Comparison of ENCODE assay signal across 15 cellular contexts in genomic region chr4:144734522-144734921, GRCh38.
DNase-seq lines count a peak whose midpoint lies in the region; ATAC-seq and TF ChIP-seq lines count a peak whose summit lies in the region.
"Had no signal": no experiment of that assay in that cellular context is flagged by ENCODE, and none has a peak within 500 bp of the region (broad histone marks: within the 10 kb centered on the region; RNA-seq: fewer than 3 reads in every experiment).

No MANE protein-coding gene starts in this region.

- H3K27me3 Mint-ChIP-seq in HFFc6 (ENCODE audit: insufficient read depth): no peaks in the 10 kb centered on the region; the same call in 1 of the 2 replicates

- H3K36me3 Mint-ChIP-seq in HFFc6 (ENCODE audit: low read depth): no peaks in the 10 kb centered on the region
- no peaks in the 10 kb centered on the region for H3K36me3 Mint-ChIP-seq in stimulated activated effector memory CD8-positive, alpha-beta T cell treated with anti-CD3 and anti-CD28 coated beads, Interleukin-12 subunit alpha, Interleukin-12 subunit beta, amount 100 ng/mL, for 72 hours

- H3K4me1 Mint-ChIP-seq in HFFc6 (ENCODE audit: low read depth): peaks cover 20% of the 10 kb centered on the region
- no peaks in the 10 kb centered on the region for H3K4me1 Mint-ChIP-seq in stimulated activated effector memory CD8-positive, alpha-beta T cell treated with anti-CD3 and anti-CD28 coated beads, Interleukin-12 subunit alpha, Interleukin-12 subunit beta, amount 100 ng/mL, for 72 hours

- H3K9me3 Mint-ChIP-seq in HFFc6: no peaks in the 10 kb centered on the region
- H3K9me3 Mint-ChIP-seq in stimulated activated effector memory CD8-positive, alpha-beta T cell treated with anti-CD3 and anti-CD28 coated beads, Interleukin-12 subunit alpha, Interleukin-12 subunit beta, amount 100 ng/mL, for 72 hours: no peaks in the 10 kb centered on the region
- H3K9me3 Mint-ChIP-seq: neural crest cell had no signal

- TF ChIP-seq CTCF in HFFc6 (IDR thresholded peaks at IDR 0.05): no peak

- DNase-seq in A172 (ENCODE audit: low spot score) (peak; percentile 42), HFFc6 (peak; percentile 50), astrocyte of the hippocampus (ENCODE audit: low read depth, low spot score) (peak; percentile 65), iPS-NIHi11 (ENCODE audit: low spot score) (peak; percentile 27), AG08395 (ENCODE audit: low spot score) (no peak)
- DNase-seq in stimulated activated effector memory CD8-positive, alpha-beta T cell treated with anti-CD3 and anti-CD28 coated beads, Interleukin-12 subunit alpha, Interleukin-12 subunit beta, amount 100 ng/mL, for 72 hours (ENCODE audit: low spot score in 2 of 2): no peak
- no peak for DNase-seq in stimulated activated CD4-positive, alpha-beta T cell treated with anti-CD3 and anti-CD28 coated beads, Interleukin-2, amount 100 ng/mL, for 24 hours
- DNase-seq: 8988T, left ventricle myocardium inferior, NCI-H146, NCI-H774, SHP77, thyroid gland had no signal

- ATAC-seq in stimulated activated effector memory CD8-positive, alpha-beta T cell treated with anti-CD3 and anti-CD28 coated beads, Interleukin-12 subunit alpha, Interleukin-12 subunit beta, amount 100 ng/mL, for 72 hours: no peak
- ATAC-seq in esophagus mucosa: no peak

- no peak overlapping the region for H3K27ac Mint-ChIP-seq in HFFc6
- no peak overlapping the region for H3K27ac Mint-ChIP-seq in stimulated activated effector memory CD8-positive, alpha-beta T cell treated with anti-CD3 and anti-CD28 coated beads, Interleukin-12 subunit alpha, Interleukin-12 subunit beta, amount 100 ng/mL, for 72 hours

- H3K4me3 Mint-ChIP-seq in HFFc6: peak overlapping the region; percentile 47
- no peak overlapping the region for H3K4me3 Mint-ChIP-seq in stimulated activated effector memory CD8-positive, alpha-beta T cell treated with anti-CD3 and anti-CD28 coated beads, Interleukin-12 subunit alpha, Interleukin-12 subunit beta, amount 100 ng/mL, for 72 hours
- H3K4me3 Mint-ChIP-seq: neural crest cell had no signal

Comparison
In these comparisons a context has a peak if more than half of its experiments do, and no peak if none do; other contexts are left out.
1. DNase-seq: peak in A172 (single experiment), HFFc6 (single experiment), astrocyte of the hippocampus (single experiment) and iPS-NIHi11 (single experiment); none in stimulated activated effector memory CD8-positive, alpha-beta T cell treated with anti-CD3 and anti-CD28 coated beads, Interleukin-12 subunit alpha, Interleukin-12 subunit beta, amount 100 ng/mL, for 72 hours (0 of 2), stimulated activated CD4-positive, alpha-beta T cell treated with anti-CD3 and anti-CD28 coated beads, Interleukin-2, amount 100 ng/mL, for 24 hours (0 of 2) and AG08395 (single experiment).